In genomic region chr1:149936992-149937705, GRCh38 we compare ENCODE assay signal across 8 cellular contexts. TPM values are rescaled to one million over a fixed set of nuclear protein-coding genes. Genes with fewer than 3 reads are reported as not detected.
DNase-seq lines count a peak whose midpoint lies in the region; ATAC-seq, FAIRE-seq and TF ChIP-seq lines count a peak whose summit lies in the region.

No MANE protein-coding gene starts in this region.

- BruUV-seq in endothelial cell of umbilical vein (replicated peaks; lab: Mats Ljungman, UMichigan): no TSS peak

- no peak overlapping the region for H3K27ac ChIP-seq in cardiac muscle cell
- peak overlapping the region; percentile 1 to 94 (median 70) for H3K27ac ChIP-seq in Peyer's patch
- H3K27ac ChIP-seq in endothelial cell of umbilical vein (ENCODE audit: insufficient read depth, low read depth, low read length): no peak overlapping the region
- H3K27ac ChIP-seq in neural progenitor cell: no peak overlapping the region

- H3K4me1 Mint-ChIP-seq in neural progenitor cell: peaks cover 49% of the 10 kb centered on the region

- H3K27me3 Mint-ChIP-seq in neural progenitor cell (ENCODE audit: insufficient read depth, low read depth): peaks cover 4% of the 10 kb centered on the region

- no peak for TF ChIP-seq CTCF in cardiac muscle cell (IDR thresholded peaks at IDR 0.05; ENCODE audit: low read depth, low read length)
- no peak for TF ChIP-seq CTCF in Peyer's patch (IDR thresholded peaks at IDR 0.05)
- no peak for TF ChIP-seq CTCF in endothelial cell of umbilical vein (IDR thresholded peaks at IDR 0.05; ENCODE audit: extremely low read depth in 1 of 2, insufficient read depth in 1 of 2, low read depth in 1 of 2, low read length in 2 of 2)
- TF ChIP-seq CTCF in neural progenitor cell (IDR thresholded peaks at IDR 0.05): no peak

- peak overlapping the region; percentile 40 for H3K27ac Mint-ChIP-seq in neural progenitor cell

- no peaks in the 10 kb centered on the region for H3K9me3 Mint-ChIP-seq in neural progenitor cell

- intact Hi-C loops in Right ventricle myocardium superior (cut with DNase I): no loop called here
- intact Hi-C loops in endothelial cell of umbilical vein (cut with micrococcal nuclease): no loop called here

- H3K4me1 ChIP-seq in cardiac muscle cell (ENCODE audit: low read depth) (peaks cover 23% of the 10 kb centered on the region), Peyer's patch (peaks cover 0 to 42% (median 8%) of the 10 kb centered on the region in 4 donors), endothelial cell of umbilical vein (ENCODE audit: control insufficient read depth, extremely low read depth, insufficient read depth, low read length) (peaks cover 33% of the 10 kb centered on the region), neural progenitor cell (peaks cover 19% of the 10 kb centered on the region)

- peaks cover 1% of the 10 kb centered on the region for H3F3A ChIP-seq in neural progenitor cell (ENCODE audit: low read depth)

- H3K36me3 ChIP-seq in cardiac muscle cell (no peaks in the 10 kb centered on the region), Peyer's patch (peaks cover 0 to 6% (median 0%) of the 10 kb centered on the region in 3 donors), endothelial cell of umbilical vein (ENCODE audit: control insufficient read depth in 2 of 2, extremely low read depth in 1 of 2, insufficient read depth in 2 of 2, low read length in 2 of 2) (no peaks in the 10 kb centered on the region), neural progenitor cell (no peaks in the 10 kb centered on the region)

- H3K4me2 ChIP-seq in endothelial cell of umbilical vein (ENCODE audit: insufficient read depth, low read length) (peak overlapping the region; percentile 75), neural progenitor cell (peak overlapping the region; percentile 73)

- TF ChIP-seq POLR2A in Peyer's patch (IDR thresholded peaks at IDR 0.05) (peak; percentile 68 to 87), endothelial cell of umbilical vein (IDR thresholded peaks at IDR 0.05; ENCODE audit: low read depth, low read length) (no peak)

- peak overlapping the region; percentile 32 for H2AFZ ChIP-seq in endothelial cell of umbilical vein (ENCODE audit: low read depth, low read length)
- peak overlapping the region; percentile 86 for H2AFZ ChIP-seq in neural progenitor cell (replicated peaks)

- H3K4me3 Mint-ChIP-seq in neural progenitor cell: peak overlapping the region; percentile 87

- H3K27me3 ChIP-seq in cardiac muscle cell: no peaks in the 10 kb centered on the region
- no peaks in the 10 kb centered on the region for H3K27me3 ChIP-seq in Peyer's patch
- no peaks in the 10 kb centered on the region for H3K27me3 ChIP-seq in endothelial cell of umbilical vein (ENCODE audit: control insufficient read depth in 2 of 2, insufficient read depth in 2 of 2, low read length in 2 of 2)
- H3K27me3 ChIP-seq in neural progenitor cell: no peaks in the 10 kb centered on the region

- H3K4me3 ChIP-seq in cardiac muscle cell (peak overlapping the region; percentile 5), Peyer's patch (peak overlapping the region; percentile 24 to 75 (median 52)), endothelial cell of umbilical vein (replicated peaks in 1 of 3; ENCODE audit: insufficient read depth in 1 of 3, low read depth in 1 of 3, low read length in 3 of 3) (peak overlapping the region; percentile 29 to 47 (median 45)), neural progenitor cell (peak overlapping the region; percentile 38)

- dilution Hi-C loops in endothelial cell of umbilical vein (cut with MboI; ENCODE audit: extremely low pct_ligation_motif_present, low sequenced_read_pairs): no loop called here

- DNase-seq in cardiac muscle cell (ENCODE audit: low read depth in 1 of 2, low spot score in 1 of 2) (peak in 1 of 2 donors; percentile 38), Right ventricle myocardium superior (no peak), Peyer's patch (peak in 1 of 3 donors; percentile 72), endothelial cell of umbilical vein (ENCODE audit: low read depth, low spot score) (peak; percentile 36), neural progenitor cell (ENCODE audit: low spot score) (no peak), NCI-H1694 (lab: John Stamatoyannopoulos, UW) (no peak), NCI-H1417 treated with DMSO at 0.1 percent for 48 hours (lab: John Stamatoyannopoulos, UW) (no peak)

- peaks cover 3% of the 10 kb centered on the region for H3K36me3 Mint-ChIP-seq in neural progenitor cell

- POLR2A ChIA-PET in endothelial cell of umbilical vein (lab: Charles Lee): interaction anchor here (2.0 kb wide), 1 partner anchor 49 kb away, joined by 6 read pairs; a partner anchor contains a TSS

- no peak overlapping the region for H3K9ac ChIP-seq in endothelial cell of umbilical vein (replicated peaks; ENCODE audit: extremely low read depth, insufficient read depth, low read length)
- H3K9ac ChIP-seq in neural progenitor cell: no peak overlapping the region

- H3K9me3 ChIP-seq in cardiac muscle cell (ENCODE audit: low read depth): no peaks in the 10 kb centered on the region
- no peaks in the 10 kb centered on the region for H3K9me3 ChIP-seq in Peyer's patch
- H3K9me3 ChIP-seq in endothelial cell of umbilical vein (replicated peaks; ENCODE audit: control insufficient read depth, insufficient read depth, low read length): no peaks in the 10 kb centered on the region
- H3K9me3 ChIP-seq in neural progenitor cell (ENCODE audit: low read depth): no peaks in the 10 kb centered on the region

- H4K20me1 ChIP-seq in endothelial cell of umbilical vein (replicated peaks; ENCODE audit: control insufficient read depth, extremely low read depth, insufficient read depth, low read length): no peaks in the 10 kb centered on the region
- no peaks in the 10 kb centered on the region for H4K20me1 ChIP-seq in neural progenitor cell (ENCODE audit: low read depth)

- ATAC-seq in Right ventricle myocardium superior (ENCODE audit: poor library complexity) (no peak), HG03135 (IDR thresholded peaks at IDR 0.05; ENCODE audit: unreplicated experiment) (no peak)

- peak; percentile 68 for FAIRE-seq in endothelial cell of umbilical vein (lab: Jason Lieb, UNC)

- no peaks in the 10 kb centered on the region for H3K79me2 ChIP-seq in endothelial cell of umbilical vein (ENCODE audit: control insufficient read depth, insufficient read depth, low read length)
- H3K79me2 ChIP-seq in neural progenitor cell (ENCODE audit: low read depth): no peaks in the 10 kb centered on the region

- CTCF ChIA-PET in endothelial cell of umbilical vein (lab: Charles Lee): interaction anchor here (0.8 to 1.2 kb wide), 3 partner anchors 9 to 49 kb away, joined by 3 to 4 read pairs (median 3); a partner anchor contains a TSS

- no peaks in the 10 kb centered on the region for H3K9me1 ChIP-seq in endothelial cell of umbilical vein (replicated peaks; ENCODE audit: control insufficient read depth, extremely low read depth, insufficient read depth, low read length)

RNA-seq across cellular contexts. Expression of gene MTMR11, which starts 0.5 kb away (rescaled TPM):
- 1.0 and 1.3 TPM in 2 replicates for total RNA-seq in cardiac muscle cell
- 0.56 and 2.3 TPM in 2 replicates for polyA plus RNA-seq in cardiac muscle cell
- 2.0 TPM for total RNA-seq in Right ventricle myocardium superior
- 100 to 1,000 TPM in 3 of 4 donors, 10 to 100 TPM in 1; 47.9 to 210 (median 175) TPM for total RNA-seq in Peyer's patch
- 7.8 and 11.2 TPM in 2 replicates for total RNA-seq in endothelial cell of umbilical vein
- polyA plus RNA-seq in endothelial cell of umbilical vein: 14.4 and 16.9 TPM in 2 replicates
- polyA plus RNA-seq in endothelial cell of umbilical vein (2011; cell fraction: cytosol; rRNA removed): 9.1 and 10.4 TPM in 2 replicates
- polyA plus RNA-seq in endothelial cell of umbilical vein (2011; cell fraction: nucleus; rRNA removed): 48.7 and 52.5 TPM in 2 replicates
- 11.5 and 15.9 TPM in 2 replicates for polyA plus RNA-seq in endothelial cell of umbilical vein (2012)
- 17.6 and 28.9 TPM in 2 replicates for polyA minus RNA-seq in endothelial cell of umbilical vein
- 2.0 TPM for polyA minus RNA-seq in endothelial cell of umbilical vein (2011; cell fraction: cytosol; rRNA and poly(A)+ RNA removed)
- polyA minus RNA-seq in endothelial cell of umbilical vein (2011; cell fraction: nucleus; rRNA and poly(A)+ RNA removed): 14.2 and 19.3 TPM in 2 replicates
- 3.8 and 11.3 TPM in 2 replicates for total RNA-seq in neural progenitor cell (ENCODE audit: low replicate concordance)

RNA-seq across cellular contexts. Expression of gene SF3B4, which starts 9.5 kb away (rescaled TPM):
- 18.1 and 19.1 TPM in 2 replicates for total RNA-seq in cardiac muscle cell
- 74.9 and 75.8 TPM in 2 replicates for polyA plus RNA-seq in cardiac muscle cell
- 22.8 TPM for total RNA-seq in Right ventricle myocardium superior
- 10 to 100 TPM; 21.0 to 32.2 (median 28.2) TPM for total RNA-seq in Peyer's patch
- 68.7 and 74.4 TPM in 2 replicates for total RNA-seq in endothelial cell of umbilical vein
- polyA plus RNA-seq in endothelial cell of umbilical vein: 61.2 and 62.7 TPM in 2 replicates
- 45.3 and 45.4 TPM in 2 replicates for polyA plus RNA-seq in endothelial cell of umbilical vein (2011; cell fraction: cytosol; rRNA removed)
- polyA plus RNA-seq in endothelial cell of umbilical vein (2011; cell fraction: nucleus; rRNA removed): 33.4 and 44.2 TPM in 2 replicates
- 43.0 and 79.3 TPM in 2 replicates for polyA plus RNA-seq in endothelial cell of umbilical vein (2012)
- polyA minus RNA-seq in endothelial cell of umbilical vein: 36.7 and 43.3 TPM in 2 replicates
- 38.5 TPM for polyA minus RNA-seq in endothelial cell of umbilical vein (2011; cell fraction: cytosol; rRNA and poly(A)+ RNA removed)
- polyA minus RNA-seq in endothelial cell of umbilical vein (2011; cell fraction: nucleus; rRNA and poly(A)+ RNA removed): 17.8 and 34.2 TPM in 2 replicates
- 26.1 and 26.4 TPM in 2 replicates for total RNA-seq in neural progenitor cell (ENCODE audit: low replicate concordance)

RNA-seq across cellular contexts. Expression of gene SV2A, which starts 19.5 kb away (rescaled TPM):
- 19.2 and 21.9 TPM in 2 replicates for total RNA-seq in cardiac muscle cell
- polyA plus RNA-seq in cardiac muscle cell: 20.0 and 23.3 TPM in 2 replicates
- 0.32 TPM for total RNA-seq in Right ventricle myocardium superior
- 1 to 10 TPM in 3 of 4 donors, under 1 TPM in 1; 0.70 to 3.3 (median 2.2) TPM for total RNA-seq in Peyer's patch
- total RNA-seq in endothelial cell of umbilical vein: 3.9 and 5.4 TPM in 2 replicates
- 2.9 and 3.0 TPM in 2 replicates for polyA plus RNA-seq in endothelial cell of umbilical vein
- polyA plus RNA-seq in endothelial cell of umbilical vein (2011; cell fraction: cytosol; rRNA removed): 2.6 and 3.0 TPM in 2 replicates
- polyA plus RNA-seq in endothelial cell of umbilical vein (2011; cell fraction: nucleus; rRNA removed): 2.7 and 3.9 TPM in 2 replicates
- polyA plus RNA-seq in endothelial cell of umbilical vein (2012): 3.5 and 6.0 TPM in 2 replicates
- polyA minus RNA-seq in endothelial cell of umbilical vein: 5.4 and 6.5 TPM in 2 replicates
- polyA minus RNA-seq in endothelial cell of umbilical vein (2011; cell fraction: cytosol; rRNA and poly(A)+ RNA removed): not detected
- polyA minus RNA-seq in endothelial cell of umbilical vein (2011; cell fraction: nucleus; rRNA and poly(A)+ RNA removed): 1.3 and 1.8 TPM in 2 replicates
- total RNA-seq in neural progenitor cell (ENCODE audit: low replicate concordance): 31.6 and 47.1 TPM in 2 replicates

RNA-seq across cellular contexts. Expression of gene BOLA1, which starts 37.8 kb away (rescaled TPM):
- total RNA-seq in cardiac muscle cell (26.2 and 46.0 TPM in 2 replicates), Right ventricle myocardium superior (16.9 TPM), Peyer's patch (10 to 100 TPM in 3 of 4 donors, 1 to 10 TPM in 1; 9.1 to 37.8 (median 22.1) TPM), endothelial cell of umbilical vein (7.0 and 10.8 TPM in 2 replicates), neural progenitor cell (ENCODE audit: low replicate concordance) (2.4 and 13.7 TPM in 2 replicates)
- polyA plus RNA-seq in cardiac muscle cell (32.5 and 34.0 TPM in 2 replicates), endothelial cell of umbilical vein (12.2 and 16.1 TPM in 2 replicates)
- 11.6 and 15.0 TPM in 2 replicates for polyA plus RNA-seq in endothelial cell of umbilical vein (2011; cell fraction: cytosol; rRNA removed)
- 5.8 and 8.2 TPM in 2 replicates for polyA plus RNA-seq in endothelial cell of umbilical vein (2011; cell fraction: nucleus; rRNA removed)
- polyA plus RNA-seq in endothelial cell of umbilical vein (2012): 7.1 and 8.3 TPM in 2 replicates
- polyA minus RNA-seq in endothelial cell of umbilical vein: 2.0 and 3.7 TPM in 2 replicates
- 5.5 TPM for polyA minus RNA-seq in endothelial cell of umbilical vein (2011; cell fraction: cytosol; rRNA and poly(A)+ RNA removed)
- polyA minus RNA-seq in endothelial cell of umbilical vein (2011; cell fraction: nucleus; rRNA and poly(A)+ RNA removed): 1.0 and 2.2 TPM in 2 replicates

Comparison
In these comparisons a context has a peak if more than half of its experiments do, and no peak if none do; other contexts are left out.
1. H3K27ac ChIP-seq: peak in Peyer's patch (4 of 4); none in cardiac muscle cell (single experiment), endothelial cell of umbilical vein (single experiment) and neural progenitor cell (single experiment).
2. Peak in every context shown above with its lines, with median percentiles within 50 percentile points of each other: H3K4me3 ChIP-seq.